In genomic region chr17:82477934-82478333, GRCh38 we compare ENCODE assay signal across 22 cellular contexts. TPM values are rescaled to one million over a fixed set of nuclear protein-coding genes. Genes with fewer than 3 reads are reported as not detected.
DNase-seq lines count a peak whose midpoint lies in the region; ATAC-seq and TF ChIP-seq lines count a peak whose summit lies in the region.
"Had no signal": no experiment of that assay in that cellular context is flagged by ENCODE, and none has a peak within 500 bp of the region (broad histone marks: within the 10 kb centered on the region; RNA-seq: fewer than 3 reads in every experiment).

No MANE protein-coding gene starts in this region.

- no peaks in the 10 kb centered on the region for H3K9me3 ChIP-seq in NT2/D1 (ENCODE audit: insufficient read depth, low read length)
- H3K9me3 ChIP-seq: BLaER1 treated with 17β-estradiol and CSF1 and Interleukin-3, amounts not matched to agents 10 nM and 100 nM; heart left ventricle; left ventricle myocardium inferior; SK-N-SH; testis had no signal

- H3K4me3 ChIP-seq in NT2/D1 (ENCODE audit: insufficient read length, low read depth): no peak overlapping the region
- H3K4me3 ChIP-seq: BLaER1 treated with 17β-estradiol and CSF1 and Interleukin-3, amounts not matched to agents 10 nM and 100 nM; heart left ventricle; left ventricle myocardium inferior; testis had no signal

- ATAC-seq in activated CD8-positive, alpha-beta T cell treated with anti-CD3 and anti-CD28 coated beads, Interleukin-2, amount 10 ng/mL, durations not matched to agents 7 days and 5 days: peak; percentile 38
- ATAC-seq in activated CD8-positive, alpha-beta T cell treated with anti-CD3 and anti-CD28 coated beads for 36 hours: no peak
- ATAC-seq in natural killer cell (peak in 1 of 3 donors; percentile 34), GM19395 (IDR thresholded peaks at IDR 0.05; ENCODE audit: unreplicated experiment) (no peak)
- ATAC-seq: HCT116; heart left ventricle; stimulated activated naive B cell treated with anti-CD40 and anti-IgM and Interleukin-4, amounts not matched to agents 10 μg/mL and 1 μg/mL and 100 μg/mL, for 72 hours had no signal

- peaks cover 51% of the 10 kb centered on the region for H3K36me3 Mint-ChIP-seq in activated CD8-positive, alpha-beta T cell treated with anti-CD3 and anti-CD28 coated beads, Interleukin-2, amount 10 ng/mL, durations not matched to agents 7 days and 5 days (ENCODE audit: low read depth)
- H3K36me3 Mint-ChIP-seq in activated CD8-positive, alpha-beta T cell treated with anti-CD3 and anti-CD28 coated beads for 36 hours (ENCODE audit: low read depth): peaks cover 6% of the 10 kb centered on the region
- no peaks in the 10 kb centered on the region for H3K36me3 Mint-ChIP-seq in natural killer cell

- intact Hi-C loops in activated CD8-positive, alpha-beta T cell treated with anti-CD3 and anti-CD28 coated beads for 36 hours (cut with micrococcal nuclease): no loop called here
- intact Hi-C loops in natural killer cell (cut with micrococcal nuclease): no loop called here

- TF ChIP-seq CTCF in activated CD8-positive, alpha-beta T cell treated with anti-CD3 and anti-CD28 coated beads for 36 hours (IDR thresholded peaks at IDR 0.05): no peak
- TF ChIP-seq CTCF in natural killer cell (IDR thresholded peaks at IDR 0.05): no peak

- no peaks in the 10 kb centered on the region for H3K9me3 Mint-ChIP-seq in activated CD8-positive, alpha-beta T cell treated with anti-CD3 and anti-CD28 coated beads, Interleukin-2, amount 10 ng/mL, durations not matched to agents 7 days and 5 days (ENCODE audit: insufficient read depth)
- no peaks in the 10 kb centered on the region for H3K9me3 Mint-ChIP-seq in activated CD8-positive, alpha-beta T cell treated with anti-CD3 and anti-CD28 coated beads for 36 hours
- no peaks in the 10 kb centered on the region for H3K9me3 Mint-ChIP-seq in natural killer cell
- H3K9me3 Mint-ChIP-seq: activated T-helper 2 cell treated with anti-CD3 and anti-CD28 coated beads, Interferon-gamma antibody, Interleukin-2, Interleukin-4, amounts not matched to agents 10 μg/mL and 5 μg/mL and 100 μg/mL, durations not matched to agents 14 hours and 24 hours and 36 hours; stimulated activated naive B cell treated with anti-CD40 and anti-IgM and Interleukin-4, amounts not matched to agents 10 μg/mL and 1 μg/mL and 100 μg/mL, for 72 hours had no signal

- CTCF ChIA-PET in activated CD8-positive, alpha-beta T cell treated with anti-CD3 and anti-CD28 coated beads, Interleukin-2, amount 10 ng/mL, durations not matched to agents 7 days and 5 days (lab: Charles Lee): no interaction called here
- CTCF ChIA-PET in activated CD8-positive, alpha-beta T cell treated with anti-CD3 and anti-CD28 coated beads for 36 hours (lab: Charles Lee): no interaction called here

- POLR2A ChIA-PET in activated CD8-positive, alpha-beta T cell treated with anti-CD3 and anti-CD28 coated beads, Interleukin-2, amount 10 ng/mL, durations not matched to agents 7 days and 5 days (lab: Charles Lee): interaction anchor here (1.1 kb wide), 1 partner anchor 20 kb away, joined by 3 read pairs; the partner anchor contains the start of gene NARF
- POLR2A ChIA-PET in activated CD8-positive, alpha-beta T cell treated with anti-CD3 and anti-CD28 coated beads for 36 hours (lab: Charles Lee): no interaction called here

- H3K27ac Mint-ChIP-seq in activated CD8-positive, alpha-beta T cell treated with anti-CD3 and anti-CD28 coated beads, Interleukin-2, amount 10 ng/mL, durations not matched to agents 7 days and 5 days: peak overlapping the region; percentile 59
- no peak overlapping the region for H3K27ac Mint-ChIP-seq in activated CD8-positive, alpha-beta T cell treated with anti-CD3 and anti-CD28 coated beads for 36 hours
- peak overlapping the region; percentile 9 to 49 for H3K27ac Mint-ChIP-seq in natural killer cell
- H3K27ac Mint-ChIP-seq: activated T-helper 2 cell treated with anti-CD3 and anti-CD28 coated beads, Interferon-gamma antibody, Interleukin-2, Interleukin-4, amounts not matched to agents 10 μg/mL and 5 μg/mL and 100 μg/mL, durations not matched to agents 14 hours and 24 hours and 36 hours; stimulated activated naive B cell treated with anti-CD40 and anti-IgM and Interleukin-4, amounts not matched to agents 10 μg/mL and 1 μg/mL and 100 μg/mL, for 72 hours had no signal

- H3K27me3 ChIP-seq in NT2/D1 (ENCODE audit: insufficient read depth, insufficient read length): no peaks in the 10 kb centered on the region
- H3K27me3 ChIP-seq: BLaER1 treated with 17β-estradiol and CSF1 and Interleukin-3, amounts not matched to agents 10 nM and 100 nM; heart left ventricle; testis had no signal

- no peaks in the 10 kb centered on the region for H3K4me1 ChIP-seq in NT2/D1 (ENCODE audit: insufficient read depth, insufficient read length)
- H3K4me1 ChIP-seq: heart left ventricle, left ventricle myocardium inferior, testis had no signal

- H3K36me3 ChIP-seq in NT2/D1 (ENCODE audit: insufficient read depth, insufficient read length, low read length): peaks cover 55% of the 10 kb centered on the region

- no peak overlapping the region for H3K4me3 Mint-ChIP-seq in activated CD8-positive, alpha-beta T cell treated with anti-CD3 and anti-CD28 coated beads, Interleukin-2, amount 10 ng/mL, durations not matched to agents 7 days and 5 days
- H3K4me3 Mint-ChIP-seq in activated CD8-positive, alpha-beta T cell treated with anti-CD3 and anti-CD28 coated beads for 36 hours: no peak overlapping the region
- H3K4me3 Mint-ChIP-seq in natural killer cell: no peak overlapping the region
- H3K4me3 Mint-ChIP-seq: stimulated activated naive B cell treated with anti-CD40 and anti-IgM and Interleukin-4, amounts not matched to agents 10 μg/mL and 1 μg/mL and 100 μg/mL, for 72 hours had no signal

- no peak for DNase-seq in activated CD8-positive, alpha-beta T cell treated with anti-CD3 and anti-CD28 coated beads, Interleukin-2, amount 10 ng/mL, durations not matched to agents 7 days and 5 days
- DNase-seq in activated CD8-positive, alpha-beta T cell treated with anti-CD3 and anti-CD28 coated beads for 36 hours: no peak
- DNase-seq in NT2/D1 (ENCODE audit: low read depth, low spot score) (no peak), natural killer cell (no peak), iPS-NIHi11 (ENCODE audit: low spot score) (no peak)
- DNase-seq: activated CD4-positive, CD25-positive, alpha-beta regulatory T cell; heart left ventricle; Kasumi-1; left ventricle myocardium inferior; midbrain; NCI-H1092 treated with DMSO at 0.1 percent for 48 hours; NCI-H2029 treated with DMSO at 0.1 percent for 48 hours; NCI-H446; NK-92 treated with Interleukin-12 subunit alpha and Interleukin-12 subunit beta, amount 100 ng/mL, for 24 hours; stimulated activated CD4-positive, alpha-beta T cell treated with anti-CD3 and anti-CD28 coated beads, Interleukin-1b, Interleukin-23, amount 100 ng/mL, for 48 hours; stimulated activated naive B cell treated with anti-CD40 and anti-IgM and Interleukin-4, amounts not matched to agents 10 μg/mL and 1 μg/mL and 100 μg/mL, for 72 hours; testis had no signal

- H3K9ac ChIP-seq in NT2/D1 (ENCODE audit: insufficient read length, low read depth): peak overlapping the region; percentile 26
- H3K9ac ChIP-seq: SK-N-SH had no signal

- H3K4me1 Mint-ChIP-seq in activated CD8-positive, alpha-beta T cell treated with anti-CD3 and anti-CD28 coated beads, Interleukin-2, amount 10 ng/mL, durations not matched to agents 7 days and 5 days (ENCODE audit: low read depth): peaks cover 25% of the 10 kb centered on the region
- peaks cover 6% of the 10 kb centered on the region for H3K4me1 Mint-ChIP-seq in activated CD8-positive, alpha-beta T cell treated with anti-CD3 and anti-CD28 coated beads for 36 hours (ENCODE audit: low read depth)
- H3K4me1 Mint-ChIP-seq in natural killer cell: peaks cover 15 to 16% of the 10 kb centered on the region in 2 donors

- H3K27me3 Mint-ChIP-seq in activated CD8-positive, alpha-beta T cell treated with anti-CD3 and anti-CD28 coated beads, Interleukin-2, amount 10 ng/mL, durations not matched to agents 7 days and 5 days (ENCODE audit: low read depth): no peaks in the 10 kb centered on the region
- H3K27me3 Mint-ChIP-seq in activated CD8-positive, alpha-beta T cell treated with anti-CD3 and anti-CD28 coated beads for 36 hours: no peaks in the 10 kb centered on the region
- no peaks in the 10 kb centered on the region for H3K27me3 Mint-ChIP-seq in natural killer cell (ENCODE audit: low read depth in 2 of 2)
- H3K27me3 Mint-ChIP-seq: stimulated activated naive B cell treated with anti-CD40 and anti-IgM and Interleukin-4, amounts not matched to agents 10 μg/mL and 1 μg/mL and 100 μg/mL, for 72 hours had no signal

RNA-seq across cellular contexts. Expression of gene NARF, which starts 19.4 kb away (rescaled TPM):
- total RNA-seq in activated CD8-positive, alpha-beta T cell treated with anti-CD3 and anti-CD28 coated beads, Interleukin-2, amount 10 ng/mL, durations not matched to agents 7 days and 5 days: 100 to 1,000 TPM; 112 to 114 TPM
- total RNA-seq in activated CD8-positive, alpha-beta T cell treated with anti-CD3 and anti-CD28 coated beads for 36 hours: 10 to 100 TPM; 63.9 to 65.4 TPM
- 100 to 1,000 TPM; 130 to 203 (median 158) TPM for total RNA-seq in natural killer cell

RNA-seq across cellular contexts. Expression of gene CYBC1, which starts 27.4 kb away (rescaled TPM):
- total RNA-seq in activated CD8-positive, alpha-beta T cell treated with anti-CD3 and anti-CD28 coated beads, Interleukin-2, amount 10 ng/mL, durations not matched to agents 7 days and 5 days: 100 to 1,000 TPM; 220 to 247 TPM
- total RNA-seq in activated CD8-positive, alpha-beta T cell treated with anti-CD3 and anti-CD28 coated beads for 36 hours: 100 to 1,000 TPM; 189 to 192 TPM
- total RNA-seq in natural killer cell: 100 to 1,000 TPM; 168 to 219 (median 192) TPM

RNA-seq across cellular contexts. Expression of gene FOXK2, which starts 41.6 kb away (rescaled TPM):
- 10 to 100 TPM; 62.3 to 65.3 TPM for total RNA-seq in activated CD8-positive, alpha-beta T cell treated with anti-CD3 and anti-CD28 coated beads, Interleukin-2, amount 10 ng/mL, durations not matched to agents 7 days and 5 days
- total RNA-seq in activated CD8-positive, alpha-beta T cell treated with anti-CD3 and anti-CD28 coated beads for 36 hours: 10 to 100 TPM; 55.6 to 59.5 TPM
- total RNA-seq in natural killer cell: 10 to 100 TPM; 42.5 to 50.0 (median 46.4) TPM

RNA-seq across cellular contexts. Expression of gene OGFOD3, which starts 59.5 kb away (rescaled TPM):
- total RNA-seq in activated CD8-positive, alpha-beta T cell treated with anti-CD3 and anti-CD28 coated beads, Interleukin-2, amount 10 ng/mL, durations not matched to agents 7 days and 5 days: 10 to 100 TPM; 25.2 to 28.0 TPM
- total RNA-seq in activated CD8-positive, alpha-beta T cell treated with anti-CD3 and anti-CD28 coated beads for 36 hours: 10 to 100 TPM; 22.0 to 25.0 TPM
- 10 to 100 TPM; 21.6 to 28.6 (median 23.3) TPM for total RNA-seq in natural killer cell

RNA-seq across cellular contexts. Expression of gene HEXD, which starts 59.8 kb away (rescaled TPM):
- 10 to 100 TPM; 47.6 to 53.6 TPM for total RNA-seq in activated CD8-positive, alpha-beta T cell treated with anti-CD3 and anti-CD28 coated beads, Interleukin-2, amount 10 ng/mL, durations not matched to agents 7 days and 5 days
- total RNA-seq in activated CD8-positive, alpha-beta T cell treated with anti-CD3 and anti-CD28 coated beads for 36 hours: 10 to 100 TPM; 21.8 to 21.9 TPM
- total RNA-seq in natural killer cell: 10 to 100 TPM; 35.7 to 57.4 (median 51.5) TPM
